Comparison of ENCODE assay signal across 8 cellular contexts in genomic region chr7:95199779-95200558, GRCh38.
A peak's percentile ranks its signal among the peaks of the same experiment; 100 is the strongest.
DNase-seq lines count a peak whose midpoint lies in the region; ATAC-seq and TF ChIP-seq lines count a peak whose summit lies in the region.

No MANE protein-coding gene starts in this region.

- H3K4me1 ChIP-seq in lower lobe of right lung, result no peaks in the 10 kb centered on the region

- TF ChIP-seq CTCF in lower lobe of right lung (IDR thresholded peaks at IDR 0.05), result peak; percentile 59

- H3K4me3 ChIP-seq in lower lobe of right lung, result no peak overlapping the region

- no peaks in the 10 kb centered on the region for H3K27me3 ChIP-seq in lower lobe of right lung (ENCODE audit: low read depth)

- intact Hi-C loops in lower lobe of right lung (cut with DNase I), result no loop called here

- peak; percentile 64 for DNase-seq in DMS153 (lab: John Stamatoyannopoulos, UW)
- peak; percentile 41 for DNase-seq in NCI-H82 treated with DMSO at 0.1 percent for 48 hours (lab: John Stamatoyannopoulos, UW; ENCODE audit: unreplicated experiment)
- DNase-seq in dedifferentiated amniotic fluid mesenchymal stem cell (ENCODE audit: extremely low spot score), result peak; percentile 50
- DNase-seq in lower lobe of right lung, result no peak
- no peak for DNase-seq in effector CD4-positive, alpha-beta T cell

- no peaks in the 10 kb centered on the region for H3K36me3 ChIP-seq in lower lobe of right lung

- H3K27ac ChIP-seq in lower lobe of right lung, result no peak overlapping the region

- ATAC-seq in HG03342 (IDR thresholded peaks at IDR 0.05; ENCODE audit: unreplicated experiment) (peak; percentile 57), lower lobe of right lung (peak; percentile 71 to 81), GM19023 (IDR thresholded peaks at IDR 0.05; ENCODE audit: unreplicated experiment) (no peak), GM18861 (IDR thresholded peaks at IDR 0.05; ENCODE audit: unreplicated experiment) (no peak)

- no peaks in the 10 kb centered on the region for H3K9me3 ChIP-seq in lower lobe of right lung

Comparison
In these comparisons a context has a peak if more than half of its experiments do, and no peak if none do; other contexts are left out.
1. DNase-seq: peak in DMS153 (single experiment), NCI-H82 treated with DMSO at 0.1 percent for 48 hours (single experiment) and dedifferentiated amniotic fluid mesenchymal stem cell (single experiment); none in lower lobe of right lung (single experiment) and effector CD4-positive, alpha-beta T cell (single experiment).
2. ATAC-seq: peak in HG03342 (single experiment) and lower lobe of right lung (2 of 2); none in GM19023 (single experiment) and GM18861 (single experiment).